Comparison of ENCODE assay signal across 8 cellular contexts in the genomic region with DNA sequence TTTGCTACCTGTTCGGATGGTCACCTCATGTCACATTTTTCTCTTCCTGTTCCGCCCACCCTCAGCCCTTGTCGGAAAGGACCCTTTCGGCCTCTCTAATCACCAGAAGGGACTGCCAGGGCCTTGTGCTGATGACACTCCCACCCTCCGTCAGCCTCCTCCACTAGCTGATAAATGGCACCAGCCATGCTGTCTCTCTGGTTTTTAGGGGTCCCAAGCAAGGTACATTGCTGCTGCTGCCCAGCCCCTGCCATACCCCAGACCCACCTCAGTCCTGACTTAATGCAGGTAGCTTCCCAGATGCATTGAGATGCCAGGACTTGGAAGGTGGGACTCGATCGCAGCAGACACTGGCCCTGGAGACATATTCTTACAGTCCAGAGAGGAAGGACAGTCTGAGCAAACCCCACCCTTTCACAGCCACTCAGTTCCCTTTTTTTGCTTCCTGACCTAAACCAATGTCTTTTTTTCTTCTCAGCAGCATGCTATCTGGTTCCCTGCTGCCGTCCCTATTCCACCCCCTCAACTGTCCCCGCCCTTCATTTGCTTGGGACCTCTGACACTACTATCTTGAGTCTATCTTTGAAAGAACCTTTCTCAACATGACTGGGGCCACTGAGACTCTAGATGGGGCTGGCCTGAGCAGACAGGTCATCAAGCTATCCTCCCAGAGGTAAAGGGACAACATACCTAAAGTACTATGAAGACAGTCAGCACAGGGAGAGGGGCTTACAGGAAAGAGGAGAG. TPM values are rescaled to one million over a fixed set of nuclear protein-coding genes. Genes with fewer than 3 reads are reported as not detected.
DNase-seq lines count a peak whose midpoint lies in the region; ATAC-seq, FAIRE-seq and TF ChIP-seq lines count a peak whose summit lies in the region.

A gene (minus strand): TSS at position 397 of the 747 bp plus-strand sequence. CDS start 10,907 bp downstream, outside the sequence.

- no peaks in the 10 kb centered on the region for H3K36me3 Mint-ChIP-seq in immature natural killer cell

- peak within 1 kb of the TSS in 1 of 2 donors; percentile 69 for H3K27ac ChIP-seq in left lung

- no peak for TF ChIP-seq CTCF in left lung (IDR thresholded peaks at IDR 0.05)

- DNase-seq in GM12892 (ENCODE audit: insufficient read length) (no peak), left lung (peak in 1 of 2 donors; percentile 37), immature natural killer cell (no peak), NCI-H1930 (lab: John Stamatoyannopoulos, UW) (no peak), EL (no peak)

- ATAC-seq in GM21515 (IDR thresholded peaks at IDR 0.05; ENCODE audit: unreplicated experiment) (peak; percentile 63), HG03575 (IDR thresholded peaks at IDR 0.05; ENCODE audit: extremely low read depth, insufficient number of reproducible peaks, low FRiP score, unreplicated experiment) (peak; percentile 47), left lung (peak; percentile 45)
- ATAC-seq in activated CD4-positive, CD25-positive, alpha-beta regulatory T cell treated with anti-CD3 and anti-CD28 coated beads, Interleukin-2, amount 50 U/mL, for 24 hours: no peak

- TF ChIP-seq POLR2A in GM12892 (IDR thresholded peaks at IDR 0.05; ENCODE audit: low read depth, low read length): peak; percentile 83

- FAIRE-seq in GM12892 (lab: Jason Lieb, UNC): peak; percentile 93

- peaks cover 0 to 2% (median 2%) of the 10 kb centered on the region in 3 donors for H3K27me3 Mint-ChIP-seq in immature natural killer cell (ENCODE audit: low read depth in 3 of 3)

- H3K4me1 Mint-ChIP-seq in immature natural killer cell: peaks cover 7% of the 10 kb centered on the region in 2 donors

- peak within 1 kb of the TSS in 1 of 2 donors; percentile 41 for H3K4me3 ChIP-seq in left lung

- intact Hi-C loops in left lung (cut with DNase I): no loop called here

- no peaks in the 10 kb centered on the region for H3K27me3 ChIP-seq in left lung

- no peak within 1 kb of the TSS for H3K27ac Mint-ChIP-seq in immature natural killer cell

- H3K9me3 Mint-ChIP-seq in immature natural killer cell: no peaks in the 10 kb centered on the region

- H3K4me1 ChIP-seq in left lung: no peaks in the 10 kb centered on the region

- H3K36me3 ChIP-seq in left lung: no peaks in the 10 kb centered on the region

- peak within 1 kb of the TSS in 1 of 5 donors; percentile 9 for H3K4me3 Mint-ChIP-seq in immature natural killer cell

- H3K9me3 ChIP-seq in left lung: no peaks in the 10 kb centered on the region

RNA-seq across cellular contexts. Expression of the gene that starts here (rescaled TPM):
- polyA plus RNA-seq in GM12892 (2012; ENCODE audit: missing spikeins): 102 TPM
- total RNA-seq in left lung: 10 to 100 TPM; 17.9 to 26.6 TPM
- polyA plus RNA-seq in immature natural killer cell: 1 to 10 TPM in 1 of 3 donors, under 1 TPM in 2; 0.36 to 3.4 (median 0.91) TPM

Comparison
In these comparisons a context has a peak if more than half of its experiments do, and no peak if none do; other contexts are left out.
1. ATAC-seq: peak in GM21515 (single experiment), HG03575 (single experiment) and left lung (single experiment); none in activated CD4-positive, CD25-positive, alpha-beta regulatory T cell treated with anti-CD3 and anti-CD28 coated beads, Interleukin-2, amount 50 U/mL, for 24 hours (0 of 2).